ENCODE assay signal across 15 cellular contexts in genomic region chr9:126509718-126510117, GRCh38.
DNase-seq lines count a peak whose midpoint lies in the region; ATAC-seq and TF ChIP-seq lines count a peak whose summit lies in the region.
"Had no signal": no experiment of that assay in that cellular context is flagged by ENCODE, and none has a peak within 500 bp of the region (broad histone marks: within the 10 kb centered on the region; RNA-seq: fewer than 3 reads in every experiment).

No MANE protein-coding gene starts in this region.

- H3F3A ChIP-seq in SK-N-SH (replicated peaks; ENCODE audit: insufficient read depth): peaks cover 7% of the 10 kb centered on the region

- DNase-seq in SK-N-SH (peak; percentile 75), left ventricle myocardium superior (peak; percentile 14), heart left ventricle (no peak), osteoblast (ENCODE audit: insufficient read length, low spot score, missing footprints) (peak; percentile 35), upper lobe of right lung (peak; percentile 21), left colon (no peak), DMS114 treated with DMSO at 0.1 percent for 48 hours (lab: John Stamatoyannopoulos, UW; ENCODE audit: unreplicated experiment) (no peak)
- DNase-seq: CD8-positive, alpha-beta T cell; COR-L47; DND-41; GF-D8; GOT3 had no signal

- peak in 1 of 2 experiments; percentile 76; a peak in 2 of 4 replicates for TF ChIP-seq EP300 in SK-N-SH (IDR thresholded peaks at IDR 0.05; ENCODE audit: borderline replicate concordance in 1 of 2, low read depth in 1 of 2, low read length in 1 of 2)

- ATAC-seq in SK-N-SH treated with all-trans-retinoic acid at 6 μM for 48 hours: no peak
- no peak for ATAC-seq in left ventricle myocardium superior
- ATAC-seq in heart left ventricle: no peak
- ATAC-seq in upper lobe of right lung: no peak
- ATAC-seq in left colon: no peak
- ATAC-seq: CD8-positive, alpha-beta T cell had no signal

- no peaks in the 10 kb centered on the region for H4K20me1 ChIP-seq in SK-N-SH (ENCODE audit: insufficient read depth)
- H4K20me1 ChIP-seq in osteoblast (ENCODE audit: insufficient read depth, low read length): no peaks in the 10 kb centered on the region

- intact Hi-C loops in left ventricle myocardium superior (cut with micrococcal nuclease): no loop called here
- intact Hi-C loops in heart left ventricle (cut with DNase I): loop anchor here in 5 of 10 donors (10.0 kb wide), 2 partner anchors 175 to 185 kb away; no protein-coding TSS in a partner anchor
- intact Hi-C loops in upper lobe of right lung (cut with DNase I): no loop called here
- intact Hi-C loops in left colon (cut with DNase I, micrococcal nuclease): no loop called here

- H3K9me2 ChIP-seq in SK-N-SH: no peaks in the 10 kb centered on the region

- POLR2A ChIA-PET in SK-N-SH (lab: Yijun Ruan, JAX): interaction anchor here (0.7 to 4.7 kb wide), 7 partner anchors 10 to 48 kb away, joined by 3 to 35 read pairs (median 4); no protein-coding TSS in a partner anchor

- TF ChIP-seq CTCF in SK-N-SH (IDR thresholded peaks at IDR 0.05) (no peak), heart left ventricle (IDR thresholded peaks at IDR 0.05) (no peak), osteoblast (IDR thresholded peaks at IDR 0.05; ENCODE audit: extremely low read depth, low read depth, low read length) (no peak), upper lobe of right lung (IDR thresholded peaks at IDR 0.05) (no peak)

- H3K4me2 ChIP-seq in SK-N-SH (no peak overlapping the region), osteoblast (ENCODE audit: insufficient read depth, low read length) (no peak overlapping the region)

- H3K27me3 ChIP-seq in SK-N-SH (ENCODE audit: insufficient read depth) (no peaks in the 10 kb centered on the region), heart left ventricle (peaks cover 10 to 38% (median 15%) of the 10 kb centered on the region in 9 donors), osteoblast (ENCODE audit: insufficient read depth, low read length) (peaks cover 41% of the 10 kb centered on the region), upper lobe of right lung (peaks cover 21% of the 10 kb centered on the region)

- WGBS in SK-N-SH (ENCODE audit: low lambda C conversion rate): 54% methylated on average over 4 of the region's 5 CpGs
- WGBS in heart left ventricle, 4 donors: 77 to 83% (median 81%) methylated on average over 5 of the region's 5 CpGs

- H3K27ac ChIP-seq in SK-N-SH (ENCODE audit: low read depth in 2 of 2, low read length in 1 of 2) (peak overlapping the region in 1 of 2 experiments; percentile 48; a peak in 2 of 4 replicates), heart left ventricle (no peak overlapping the region), osteoblast (ENCODE audit: low read depth, low read length) (no peak overlapping the region), upper lobe of right lung (no peak overlapping the region)
- H3K27ac ChIP-seq: 22Rv1 had no signal

- no peak for TF ChIP-seq RAD21 in SK-N-SH (IDR thresholded peaks at IDR 0.05; ENCODE audit: low read length)

- H3K4me1 ChIP-seq in SK-N-SH (ENCODE audit: control insufficient read depth in 1 of 2, insufficient read depth in 2 of 2, low read depth in 1 of 2, low read length in 1 of 2) (peaks cover 0 to 45% of the 10 kb centered on the region in 2 experiments; a peak in 1 of 4 replicates), heart left ventricle (peaks cover 0 to 11% (median 0%) of the 10 kb centered on the region in 12 donors), osteoblast (ENCODE audit: insufficient read depth, low read length) (no peaks in the 10 kb centered on the region), upper lobe of right lung (peaks cover 9% of the 10 kb centered on the region)

- no peak overlapping the region for H3K4me3 ChIP-seq in SK-N-SH (ENCODE audit: low read depth in 2 of 2, low read length in 1 of 2)
- no peak overlapping the region for H3K4me3 ChIP-seq in heart left ventricle
- no peak overlapping the region for H3K4me3 ChIP-seq in osteoblast (ENCODE audit: insufficient read depth, low read length)
- no peak overlapping the region for H3K4me3 ChIP-seq in upper lobe of right lung
- H3K4me3 ChIP-seq: HAP-1 had no signal

- TF ChIP-seq POLR2A in heart left ventricle (IDR thresholded peaks at IDR 0.05): no peak

- no peaks in the 10 kb centered on the region for H3K79me2 ChIP-seq in SK-N-SH (ENCODE audit: insufficient read depth)
- H3K79me2 ChIP-seq in osteoblast (ENCODE audit: insufficient read depth, low read length): no peaks in the 10 kb centered on the region

- no peaks in the 10 kb centered on the region for H3K9me3 ChIP-seq in SK-N-SH
- H3K9me3 ChIP-seq in heart left ventricle: no peaks in the 10 kb centered on the region
- no peaks in the 10 kb centered on the region for H3K9me3 ChIP-seq in osteoblast (ENCODE audit: low read depth, low read length)
- H3K9me3 ChIP-seq in upper lobe of right lung: no peaks in the 10 kb centered on the region
- H3K9me3 ChIP-seq: HAP-1 had no signal

- H3K9ac ChIP-seq in SK-N-SH: no peak overlapping the region

- CTCF ChIA-PET in SK-N-SH (lab: Yijun Ruan, JAX): interaction anchor here (0.6 to 21.2 kb wide), 6 partner anchors 9 to 42 kb away, joined by 3 to 473 read pairs (median 13); no protein-coding TSS in a partner anchor

- H3K36me3 ChIP-seq in SK-N-SH (replicated peaks in 1 of 2; ENCODE audit: control insufficient read depth in 1 of 2, insufficient read depth in 2 of 2, low read length in 1 of 2) (no peaks in the 10 kb centered on the region), heart left ventricle (peaks cover 0 to 3% (median 0%) of the 10 kb centered on the region in 9 donors), osteoblast (ENCODE audit: insufficient read depth, low read length) (no peaks in the 10 kb centered on the region), upper lobe of right lung (peaks cover under 1% of the 10 kb centered on the region)
- H3K36me3 ChIP-seq: HAP-1 had no signal

- no peak overlapping the region for H2AFZ ChIP-seq in SK-N-SH (ENCODE audit: low read depth)
- H2AFZ ChIP-seq in osteoblast (ENCODE audit: low read length): no peak overlapping the region

TF ChIP-seq in SK-N-SH, 30 proteins besides CTCF, POLR2A, EP300 and RAD21:
- peak; percentile 92 for TF ChIP-seq GATA2 (CRISPR knock-in tag; IDR thresholded peaks at IDR 0.05)
- no peak for TF ChIP-seq RFX5 (IDR thresholded peaks at IDR 0.05; ENCODE audit: low read length)
- no peak for TF ChIP-seq POLR2AphosphoS5 (IDR thresholded peaks at IDR 0.05; ENCODE audit: low read depth, low read length)
- TF ChIP-seq TCF12 (IDR thresholded peaks at IDR 0.05): no peak
- peak; percentile 60; the same call in 1 of the 2 replicates for TF ChIP-seq FOXJ3 (CRISPR knock-in tag; IDR thresholded peaks at IDR 0.05)
- peak; percentile 83 for TF ChIP-seq RCOR1 (IDR thresholded peaks at IDR 0.05; ENCODE audit: low read length)
- no peak for TF ChIP-seq YY1 (IDR thresholded peaks at IDR 0.05; ENCODE audit: low read depth)
- peak; percentile 58 for TF ChIP-seq CHD2 (IDR thresholded peaks at IDR 0.05; ENCODE audit: low read length, partially characterized antibody)
- TF ChIP-seq, protein P1, sequence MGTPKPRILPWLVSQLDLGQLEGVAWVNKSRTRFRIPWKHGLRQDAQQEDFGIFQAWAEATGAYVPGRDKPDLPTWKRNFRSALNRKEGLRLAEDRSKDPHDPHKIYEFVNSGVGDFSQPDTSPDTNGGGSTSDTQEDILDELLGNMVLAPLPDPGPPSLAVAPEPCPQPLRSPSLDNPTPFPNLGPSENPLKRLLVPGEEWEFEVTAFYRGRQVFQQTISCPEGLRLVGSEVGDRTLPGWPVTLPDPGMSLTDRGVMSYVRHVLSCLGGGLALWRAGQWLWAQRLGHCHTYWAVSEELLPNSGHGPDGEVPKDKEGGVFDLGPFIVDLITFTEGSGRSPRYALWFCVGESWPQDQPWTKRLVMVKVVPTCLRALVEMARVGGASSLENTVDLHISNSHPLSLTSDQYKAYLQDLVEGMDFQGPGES (IDR thresholded peaks at IDR 0.05; ENCODE audit: low read depth, low read length): no peak
- TF ChIP-seq MEF2A (IDR thresholded peaks at IDR 0.05; ENCODE audit: borderline replicate concordance, low read depth): no peak
- TF ChIP-seq SMC3 (IDR thresholded peaks at IDR 0.05; ENCODE audit: low read depth, low read length): no peak

TF ChIP-seq in SK-N-SH treated with all-trans-retinoic acid at 6 μM for 48 hours, 23 proteins besides CTCF, POLR2A, EP300 and RAD21:
- TF ChIP-seq SNAI2 (CRISPR knock-in tag; IDR thresholded peaks at IDR 0.05) (no peak), GLIS3 (CRISPR knock-in tag; IDR thresholded peaks at IDR 0.05) (no peak)

Comparison
In these comparisons a context has a peak if more than half of its experiments do, and no peak if none do; other contexts are left out.
1. DNase-seq: peak in SK-N-SH (single experiment), left ventricle myocardium superior (single experiment), osteoblast (single experiment) and upper lobe of right lung (single experiment); none in heart left ventricle (0 of 5), left colon (0 of 2) and DMS114 treated with DMSO at 0.1 percent for 48 hours (single experiment).